ENCODE assay signal across 8 cellular contexts in the genomic region with DNA sequence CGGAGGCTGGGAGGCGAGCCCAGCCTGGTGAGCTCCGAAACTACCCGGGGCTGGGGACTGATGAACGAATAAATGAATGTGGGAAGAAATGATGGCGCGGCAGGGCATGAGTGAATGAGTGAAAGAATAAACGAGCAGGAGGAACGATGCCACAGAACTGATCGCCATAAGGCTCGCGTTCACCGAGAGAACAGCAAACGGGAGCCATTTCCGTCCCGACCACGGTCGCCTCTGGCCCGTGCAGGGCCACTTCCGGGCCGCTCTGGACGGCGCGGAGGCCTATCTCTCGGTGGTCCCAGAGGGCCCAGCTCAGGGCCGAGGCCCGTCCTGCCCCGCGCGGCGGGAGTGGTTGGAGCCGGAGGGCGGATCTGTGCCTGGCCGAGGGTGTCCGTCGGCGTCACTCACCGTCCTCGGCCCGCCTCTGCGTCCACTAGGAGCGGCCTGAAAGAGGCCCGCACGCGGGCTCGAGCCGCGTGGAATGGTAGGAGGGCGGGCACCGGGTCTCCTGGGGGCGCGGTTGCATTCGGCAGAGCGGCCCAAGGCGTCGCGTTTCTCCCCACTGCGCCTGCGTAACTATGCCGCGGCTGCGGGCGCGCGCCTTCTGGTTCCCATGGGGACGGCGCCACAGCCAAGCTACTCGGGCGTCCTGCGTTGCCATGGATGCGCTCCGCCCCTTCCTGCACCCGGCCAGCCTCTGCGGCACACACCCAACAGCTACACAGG. TPM values are rescaled to one million over a fixed set of nuclear protein-coding genes. Genes with fewer than 3 reads are reported as not detected.
A peak's percentile ranks its signal among the peaks of the same experiment; 100 is the strongest.
DNase-seq lines count a peak whose midpoint lies in the region; ATAC-seq and TF ChIP-seq lines count a peak whose summit lies in the region.

ZNF497 (minus strand) TSS at position 480 of the 723 bp plus-strand sequence. CDS start 5,116 bp downstream, outside the sequence.

- peak within 1 kb of the TSS; percentile 88 for H3K9ac ChIP-seq in IMR-90 (ENCODE audit: low read depth, low read length)
- peak within 1 kb of the TSS; percentile 93 to 98 for H3K9ac ChIP-seq in mucosa of rectum (ENCODE audit: low read depth in 1 of 2, low read length in 2 of 2)

- H2AK9ac ChIP-seq in IMR-90 (replicated peaks; ENCODE audit: low read depth, low read length, poor library complexity), result peak within 1 kb of the TSS; percentile 99

- H2BK5ac ChIP-seq in IMR-90 (ENCODE audit: low read depth, low read length, poor library complexity, severe bottlenecking), result peak within 1 kb of the TSS; percentile 80

- TF ChIP-seq CTCF in IMR-90 (conservative IDR thresholded peaks at IDR 0.05; ENCODE audit: low read depth, low read length) (0 out of 2 replicates have a peak, but pooled peaks have one; percentile 13), OCI-LY7 (conservative IDR thresholded peaks at IDR 0.05; ENCODE audit: low read length) (no peak)

- peak within 1 kb of the TSS; percentile 91 for H3K4ac ChIP-seq in IMR-90 (ENCODE audit: low read depth, low read length)

- POLR2A ChIA-PET in IMR-90 (lab: Charles Lee; ENCODE audit: unreplicated experiment), result interaction anchor here (0.9 to 1.3 kb wide), 3 partner anchors 12 to 18 kb away, joined by 3 to 5 read pairs (median 4); no protein-coding TSS in a partner anchor
- POLR2A ChIA-PET in OCI-LY7 (lab: Charles Lee), result interaction anchor here (1.3 to 3.0 kb wide), 5 partner anchors 8 to 17 kb away, joined by 4 to 21 read pairs (median 4); no protein-coding TSS in a partner anchor

- peak; percentile 2; the same call in 1 of the 2 replicates for TF ChIP-seq RAD21 in IMR-90 (IDR thresholded peaks at IDR 0.05; ENCODE audit: low read length)

- H3K18ac ChIP-seq in IMR-90 (ENCODE audit: low read depth, low read length), result peak within 1 kb of the TSS; percentile 55

- peak within 1 kb of the TSS; percentile 100 for H2AFZ ChIP-seq in IMR-90 (replicated peaks; ENCODE audit: low read length, poor library complexity)
- peak within 1 kb of the TSS; percentile 77 for H2AFZ ChIP-seq in OCI-LY7 (ENCODE audit: low read length)

- H3K4me1 ChIP-seq in IMR-90 (ENCODE audit: control insufficient read depth, insufficient read depth, low read length), result peaks cover 3% of the 10 kb centered on the region
- peaks cover 18% of the 10 kb centered on the region for H3K4me1 ChIP-seq in OCI-LY7 (ENCODE audit: insufficient read depth, low read length, poor library complexity, severe bottlenecking)
- H3K4me1 ChIP-seq in mucosa of rectum (ENCODE audit: control insufficient read depth in 2 of 2, insufficient read depth in 2 of 2, low read length in 2 of 2), result peaks cover 3 to 8% of the 10 kb centered on the region in 2 donors

- peak within 1 kb of the TSS; percentile 95 for H2AK5ac ChIP-seq in IMR-90 (ENCODE audit: low read depth, low read length)

- no peak within 1 kb of the TSS for H2BK20ac ChIP-seq in IMR-90 (ENCODE audit: low read depth, low read length)

- intact Hi-C loops in IMR-90 (cut with micrococcal nuclease), result no loop called here
- intact Hi-C loops in OCI-LY7 (cut with micrococcal nuclease; ENCODE audit: unreplicated experiment), result loop anchor here (1.0 kb wide), 2 partner anchors 19 to 157 kb away; partner anchors contain the start of genes ZBTB45 and ZNF837

- H3K9me2 ChIP-seq in OCI-LY7 (ENCODE audit: insufficient read depth, low read length), result no peaks in the 10 kb centered on the region

- TF ChIP-seq POLR2A in IMR-90 (IDR thresholded peaks at IDR 0.05; ENCODE audit: low read depth, low read length), result peak; percentile 68; the same call in 1 of the 2 replicates
- TF ChIP-seq POLR2A in erythroblast (IDR thresholded peaks at IDR 0.05; ENCODE audit: low read length), result peak; percentile 92

- H3K9me1 ChIP-seq in IMR-90 (ENCODE audit: insufficient read depth, low read length), result peaks cover 3% of the 10 kb centered on the region; the same call in 1 of the 2 replicates

- in situ Hi-C loops in IMR-90 (cut with MboI; ENCODE audit: low sequenced_read_pairs), result no loop called here

- H3K79me1 ChIP-seq in IMR-90 (ENCODE audit: low read depth in 1 of 2, low read length in 2 of 2), result peaks cover 0 to 3% of the 10 kb centered on the region in 2 experiments; a peak in 2 of 4 replicates

- peak within 1 kb of the TSS; percentile 99 for H4K8ac ChIP-seq in IMR-90 (ENCODE audit: low read depth in 2 of 2, low read length in 2 of 2)

- ATAC-seq in GM21529 (IDR thresholded peaks at IDR 0.05; ENCODE audit: unreplicated experiment) (peak; percentile 80), IMR-90 (ENCODE audit: low read depth) (peak; percentile 95)

- peak within 1 kb of the TSS; percentile 95 for H4K91ac ChIP-seq in IMR-90 (ENCODE audit: insufficient read depth, low read depth, low read length)

- H3K23ac ChIP-seq in IMR-90 (ENCODE audit: low read depth, low read length), result peak within 1 kb of the TSS; percentile 87

- H3K4me3 ChIP-seq in IMR-90 (ENCODE audit: insufficient read depth, low read depth, low read length) (peak within 1 kb of the TSS; percentile 59), OCI-LY7 (ENCODE audit: low read depth, low read length, poor library complexity, severe bottlenecking) (peak within 1 kb of the TSS; percentile 75), mucosa of rectum (ENCODE audit: low read length in 2 of 2) (peak within 1 kb of the TSS; percentile 80 to 97)

- H4K20me1 ChIP-seq in IMR-90 (ENCODE audit: insufficient read depth, low read length), result no peaks in the 10 kb centered on the region
- H4K20me1 ChIP-seq in OCI-LY7 (ENCODE audit: insufficient read depth, low read length), result no peaks in the 10 kb centered on the region

- peak within 1 kb of the TSS; percentile 78 for H2BK120ac ChIP-seq in IMR-90 (ENCODE audit: low read depth, low read length)

- H3K9me3 ChIP-seq in IMR-90 (ENCODE audit: control insufficient read depth, insufficient read depth, low read length) (no peaks in the 10 kb centered on the region; the same call in 1 of the 2 replicates), OCI-LY7 (ENCODE audit: low read length) (no peaks in the 10 kb centered on the region), mucosa of rectum (ENCODE audit: control insufficient read depth in 2 of 2, low read length in 2 of 2) (no peaks in the 10 kb centered on the region)

- H3K79me2 ChIP-seq in OCI-LY7 (ENCODE audit: insufficient read depth, low read depth, low read length), result no peaks in the 10 kb centered on the region

- no peak within 1 kb of the TSS; the same call in 2 of the 3 replicates for H2BK15ac ChIP-seq in IMR-90 (ENCODE audit: low read depth, low read length)

- peak within 1 kb of the TSS; percentile 94 for H3K56ac ChIP-seq in IMR-90 (ENCODE audit: extremely low read depth, insufficient read depth, low read length)

- no peaks in the 10 kb centered on the region for H3K36me3 ChIP-seq in IMR-90 (ENCODE audit: control insufficient read depth, insufficient read depth, low read length)
- H3K36me3 ChIP-seq in OCI-LY7 (ENCODE audit: insufficient read depth, low read length), result no peaks in the 10 kb centered on the region
- no peaks in the 10 kb centered on the region for H3K36me3 ChIP-seq in mucosa of rectum (ENCODE audit: control insufficient read depth in 2 of 2, insufficient read depth in 2 of 2, low read length in 2 of 2)

- DNase-seq in DMS114 treated with DMSO at 0.1 percent for 48 hours (lab: John Stamatoyannopoulos, UW; ENCODE audit: unreplicated experiment), result peak; percentile 96
- DNase-seq in IMR-90, result peak; percentile 93
- DNase-seq in OCI-LY7 (ENCODE audit: low spot score), result peak; percentile 97
- peak; percentile 94 for DNase-seq in activated T-cell treated with anti-CD3 and anti-CD28 coated beads for 4 hours
- peak; percentile 98 to 99 for DNase-seq in erythroblast (lab: John Stamatoyannopoulos, UW)
- DNase-seq in stimulated activated CD8-positive, alpha-beta memory T cell treated with anti-CD3 and anti-CD28 coated beads, Interleukin-4, amount 100 ng/mL, for 4 hours (ENCODE audit: low read depth in 2 of 2, low spot score in 1 of 2), result peak; percentile 87 to 94

- peak within 1 kb of the TSS; percentile 99 for H3K14ac ChIP-seq in IMR-90 (replicated peaks; ENCODE audit: low read depth, low read length)

- peaks cover 2% of the 10 kb centered on the region; the same call in 1 of the 2 replicates for H3K27me3 ChIP-seq in IMR-90 (ENCODE audit: control insufficient read depth, insufficient read depth, low read length)
- H3K27me3 ChIP-seq in mucosa of rectum (ENCODE audit: control insufficient read depth in 2 of 2, insufficient read depth in 2 of 2, low read length in 2 of 2), result no peaks in the 10 kb centered on the region

- WGBS in IMR-90 (ENCODE audit: extremely low coverage in 2 of 2, insufficient read length in 1 of 2), 2 experiments, result 1% methylated on average over 37 of the region's 74 CpGs; no CpG with 5 or more reads in 1 of the 2 experiments

- CTCF ChIA-PET in IMR-90 (lab: Yijun Ruan, JAX), result interaction anchor here (0.6 kb wide), 1 partner anchor 35 kb away, joined by 3 read pairs; no protein-coding TSS in a partner anchor
- CTCF ChIA-PET in OCI-LY7 (lab: Charles Lee; ENCODE audit: unreplicated experiment), result no interaction called here

- dilution Hi-C loops in IMR-90 (cut with HindIII; ENCODE audit: low sequenced_read_pairs, unreplicated experiment), result no loop called here

- H3K27ac ChIP-seq in IMR-90 (ENCODE audit: insufficient read depth, low read length) (peak within 1 kb of the TSS; percentile 88), OCI-LY7 (ENCODE audit: low read depth, low read length, poor library complexity, severe bottlenecking) (peak within 1 kb of the TSS; percentile 41), mucosa of rectum (ENCODE audit: low read depth in 2 of 2, low read length in 2 of 2) (peak within 1 kb of the TSS; percentile 91 to 97)

- H4K5ac ChIP-seq in IMR-90 (ENCODE audit: low read depth, low read length), result peak within 1 kb of the TSS; percentile 93

- peak within 1 kb of the TSS; percentile 83 for H3K4me2 ChIP-seq in IMR-90 (ENCODE audit: low read depth, low read length)
- H3K4me2 ChIP-seq in OCI-LY7 (ENCODE audit: low read length), result peak within 1 kb of the TSS; percentile 72

- no TSS peak for BruUV-seq in IMR-90 (replicated peaks; lab: Mats Ljungman, UMichigan)
- BruUV-seq in OCI-LY7 (replicated peaks; lab: Mats Ljungman, UMichigan), result TSS peak; percentile 76

TF ChIP-seq in IMR-90, 13 proteins besides CTCF, POLR2A, EP300 and RAD21 (continues in another document):
- peak; percentile 96 for TF ChIP-seq MXI1 (IDR thresholded peaks at IDR 0.05; ENCODE audit: borderline replicate concordance, low read depth, low read length)
- peak; percentile 49; the same call in 1 of the 2 replicates for TF ChIP-seq MAZ (IDR thresholded peaks at IDR 0.05; ENCODE audit: borderline replicate concordance, low read depth, low read length)
- 0 out of 2 replicates have a peak, but pooled peaks have one; percentile 0 for TF ChIP-seq SMC3 (IDR thresholded peaks at IDR 0.05; ENCODE audit: low read depth, low read length)
- TF ChIP-seq CEBPB (IDR thresholded peaks at IDR 0.05; ENCODE audit: low read depth, low read length), result no peak
- TF ChIP-seq NFE2L2 (IDR thresholded peaks at IDR 0.05; ENCODE audit: low read depth, low read length), result no peak
- TF ChIP-seq BHLHE40 (IDR thresholded peaks at IDR 0.05; ENCODE audit: low read depth, low read length), result peak; percentile 87

RNA-seq across cellular contexts. Expression of gene ZNF497, which starts in this region (rescaled TPM):
- 0.18 and 0.56 TPM in 2 replicates for total RNA-seq in IMR-90 (2012; rRNA removed)
- polyA plus RNA-seq in IMR-90 (2012; rRNA removed), result 0.24 and 0.27 TPM in 2 replicates
- 0.25 TPM in 2 replicates for polyA plus RNA-seq in IMR-90 (2012; cell fraction: cytosol; rRNA removed)
- 1.2 and 4.0 TPM in 2 replicates for polyA plus RNA-seq in IMR-90 (2012; cell fraction: nucleus; rRNA removed; ENCODE audit: low replicate concordance)
- total RNA-seq in OCI-LY7 (2014; rRNA removed; shearing (Covaris generic)), result 2.8 and 3.6 TPM in 2 replicates
- 4.5 and 6.1 TPM in 2 replicates for total RNA-seq in OCI-LY7 (2022)

Comparison
In these comparisons a context has a peak if more than half of its experiments do, and no peak if none do; other contexts are left out.
1. Peak in every context shown above with its lines: DNase-seq, ATAC-seq, H3K4me3 ChIP-seq and H3K27ac ChIP-seq.
2. H3K27ac ChIP-seq: peak in every context shown above with its lines; median percentile 94 in mucosa of rectum; 88 in IMR-90; 41 in OCI-LY7.